ENCODE assay signal across 1 cellular context in genomic region chr2:61885896-61886603, GRCh38.
TF ChIP-seq lines count a peak whose summit lies in the region.

No MANE protein-coding gene starts in this region.

TF ChIP-seq in WTC11, 78 proteins besides CTCF, POLR2A, EP300 and RAD21 (continued from another document):
- TF ChIP-seq ZNF281 (CRISPR knock-in tag; IDR thresholded peaks at IDR 0.05) (no peak), NR2C2 (CRISPR knock-in tag; IDR thresholded peaks at IDR 0.05) (no peak), HMGA2 (CRISPR knock-in tag; IDR thresholded peaks at IDR 0.05) (no peak), SMAD4 (CRISPR knock-in tag; IDR thresholded peaks at IDR 0.05) (no peak), CBFB (CRISPR knock-in tag; IDR thresholded peaks at IDR 0.05; ENCODE audit: low read depth) (no peak), NFATC4 (CRISPR knock-in tag; IDR thresholded peaks at IDR 0.05) (no peak), MAX (CRISPR knock-in tag; IDR thresholded peaks at IDR 0.05) (no peak), SMAD3 (CRISPR knock-in tag; IDR thresholded peaks at IDR 0.05; ENCODE audit: borderline replicate concordance) (no peak), GRHL2 (CRISPR knock-in tag; IDR thresholded peaks at IDR 0.05; ENCODE audit: insufficient replicate concordance, severe bottlenecking) (no peak)
- TF ChIP-seq, protein P1, sequence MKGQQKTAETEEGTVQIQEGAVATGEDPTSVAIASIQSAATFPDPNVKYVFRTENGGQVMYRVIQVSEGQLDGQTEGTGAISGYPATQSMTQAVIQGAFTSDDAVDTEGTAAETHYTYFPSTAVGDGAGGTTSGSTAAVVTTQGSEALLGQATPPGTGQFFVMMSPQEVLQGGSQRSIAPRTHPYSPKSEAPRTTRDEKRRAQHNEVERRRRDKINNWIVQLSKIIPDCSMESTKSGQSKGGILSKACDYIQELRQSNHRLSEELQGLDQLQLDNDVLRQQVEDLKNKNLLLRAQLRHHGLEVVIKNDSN (CRISPR knock-in tag; IDR thresholded peaks at IDR 0.05) = no peak
